1 cellular context compared by ENCODE assay signal in the genomic region with DNA sequence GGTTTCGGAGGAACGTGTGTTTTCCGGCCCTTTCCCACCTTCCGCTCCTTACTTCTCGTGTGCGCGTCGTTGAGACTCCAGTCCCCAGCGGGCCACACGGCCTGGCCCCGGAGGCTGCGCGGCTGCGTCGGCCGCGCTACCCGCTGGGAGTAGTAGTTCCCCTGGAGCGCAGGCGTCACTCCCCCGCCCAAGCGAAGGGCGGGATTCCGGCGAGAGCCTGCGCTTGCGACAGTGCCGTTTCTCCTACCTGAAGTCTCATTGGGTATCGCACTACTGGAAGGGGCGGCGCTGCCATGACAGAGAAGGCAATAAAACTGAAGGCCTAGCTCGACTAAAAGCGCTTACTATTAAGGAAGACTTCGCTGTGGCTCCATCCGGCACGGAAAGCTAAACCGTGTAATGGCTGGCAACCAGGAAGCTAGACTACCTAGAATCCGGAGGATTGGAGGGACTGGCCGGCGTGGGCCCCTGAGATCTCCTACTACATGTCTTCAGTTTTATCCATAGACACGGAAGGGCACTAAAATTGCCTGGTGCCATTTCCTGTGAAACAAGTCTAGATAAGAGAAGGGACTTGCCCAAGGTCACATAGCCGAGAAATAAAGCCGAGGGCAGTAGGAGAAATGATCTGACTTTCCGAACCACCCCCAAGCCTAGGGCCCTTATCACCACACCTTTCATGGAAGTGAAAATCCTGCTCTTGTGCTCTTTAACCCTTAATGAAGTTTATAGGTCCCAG.
TF ChIP-seq lines count a peak whose summit lies in the region.

No MANE protein-coding gene starts in this region.

TF ChIP-seq in K562, 482 proteins besides CTCF, POLR2A, EP300 and RAD21 (continued from another document and continues in another):
- TF ChIP-seq, protein P1, sequence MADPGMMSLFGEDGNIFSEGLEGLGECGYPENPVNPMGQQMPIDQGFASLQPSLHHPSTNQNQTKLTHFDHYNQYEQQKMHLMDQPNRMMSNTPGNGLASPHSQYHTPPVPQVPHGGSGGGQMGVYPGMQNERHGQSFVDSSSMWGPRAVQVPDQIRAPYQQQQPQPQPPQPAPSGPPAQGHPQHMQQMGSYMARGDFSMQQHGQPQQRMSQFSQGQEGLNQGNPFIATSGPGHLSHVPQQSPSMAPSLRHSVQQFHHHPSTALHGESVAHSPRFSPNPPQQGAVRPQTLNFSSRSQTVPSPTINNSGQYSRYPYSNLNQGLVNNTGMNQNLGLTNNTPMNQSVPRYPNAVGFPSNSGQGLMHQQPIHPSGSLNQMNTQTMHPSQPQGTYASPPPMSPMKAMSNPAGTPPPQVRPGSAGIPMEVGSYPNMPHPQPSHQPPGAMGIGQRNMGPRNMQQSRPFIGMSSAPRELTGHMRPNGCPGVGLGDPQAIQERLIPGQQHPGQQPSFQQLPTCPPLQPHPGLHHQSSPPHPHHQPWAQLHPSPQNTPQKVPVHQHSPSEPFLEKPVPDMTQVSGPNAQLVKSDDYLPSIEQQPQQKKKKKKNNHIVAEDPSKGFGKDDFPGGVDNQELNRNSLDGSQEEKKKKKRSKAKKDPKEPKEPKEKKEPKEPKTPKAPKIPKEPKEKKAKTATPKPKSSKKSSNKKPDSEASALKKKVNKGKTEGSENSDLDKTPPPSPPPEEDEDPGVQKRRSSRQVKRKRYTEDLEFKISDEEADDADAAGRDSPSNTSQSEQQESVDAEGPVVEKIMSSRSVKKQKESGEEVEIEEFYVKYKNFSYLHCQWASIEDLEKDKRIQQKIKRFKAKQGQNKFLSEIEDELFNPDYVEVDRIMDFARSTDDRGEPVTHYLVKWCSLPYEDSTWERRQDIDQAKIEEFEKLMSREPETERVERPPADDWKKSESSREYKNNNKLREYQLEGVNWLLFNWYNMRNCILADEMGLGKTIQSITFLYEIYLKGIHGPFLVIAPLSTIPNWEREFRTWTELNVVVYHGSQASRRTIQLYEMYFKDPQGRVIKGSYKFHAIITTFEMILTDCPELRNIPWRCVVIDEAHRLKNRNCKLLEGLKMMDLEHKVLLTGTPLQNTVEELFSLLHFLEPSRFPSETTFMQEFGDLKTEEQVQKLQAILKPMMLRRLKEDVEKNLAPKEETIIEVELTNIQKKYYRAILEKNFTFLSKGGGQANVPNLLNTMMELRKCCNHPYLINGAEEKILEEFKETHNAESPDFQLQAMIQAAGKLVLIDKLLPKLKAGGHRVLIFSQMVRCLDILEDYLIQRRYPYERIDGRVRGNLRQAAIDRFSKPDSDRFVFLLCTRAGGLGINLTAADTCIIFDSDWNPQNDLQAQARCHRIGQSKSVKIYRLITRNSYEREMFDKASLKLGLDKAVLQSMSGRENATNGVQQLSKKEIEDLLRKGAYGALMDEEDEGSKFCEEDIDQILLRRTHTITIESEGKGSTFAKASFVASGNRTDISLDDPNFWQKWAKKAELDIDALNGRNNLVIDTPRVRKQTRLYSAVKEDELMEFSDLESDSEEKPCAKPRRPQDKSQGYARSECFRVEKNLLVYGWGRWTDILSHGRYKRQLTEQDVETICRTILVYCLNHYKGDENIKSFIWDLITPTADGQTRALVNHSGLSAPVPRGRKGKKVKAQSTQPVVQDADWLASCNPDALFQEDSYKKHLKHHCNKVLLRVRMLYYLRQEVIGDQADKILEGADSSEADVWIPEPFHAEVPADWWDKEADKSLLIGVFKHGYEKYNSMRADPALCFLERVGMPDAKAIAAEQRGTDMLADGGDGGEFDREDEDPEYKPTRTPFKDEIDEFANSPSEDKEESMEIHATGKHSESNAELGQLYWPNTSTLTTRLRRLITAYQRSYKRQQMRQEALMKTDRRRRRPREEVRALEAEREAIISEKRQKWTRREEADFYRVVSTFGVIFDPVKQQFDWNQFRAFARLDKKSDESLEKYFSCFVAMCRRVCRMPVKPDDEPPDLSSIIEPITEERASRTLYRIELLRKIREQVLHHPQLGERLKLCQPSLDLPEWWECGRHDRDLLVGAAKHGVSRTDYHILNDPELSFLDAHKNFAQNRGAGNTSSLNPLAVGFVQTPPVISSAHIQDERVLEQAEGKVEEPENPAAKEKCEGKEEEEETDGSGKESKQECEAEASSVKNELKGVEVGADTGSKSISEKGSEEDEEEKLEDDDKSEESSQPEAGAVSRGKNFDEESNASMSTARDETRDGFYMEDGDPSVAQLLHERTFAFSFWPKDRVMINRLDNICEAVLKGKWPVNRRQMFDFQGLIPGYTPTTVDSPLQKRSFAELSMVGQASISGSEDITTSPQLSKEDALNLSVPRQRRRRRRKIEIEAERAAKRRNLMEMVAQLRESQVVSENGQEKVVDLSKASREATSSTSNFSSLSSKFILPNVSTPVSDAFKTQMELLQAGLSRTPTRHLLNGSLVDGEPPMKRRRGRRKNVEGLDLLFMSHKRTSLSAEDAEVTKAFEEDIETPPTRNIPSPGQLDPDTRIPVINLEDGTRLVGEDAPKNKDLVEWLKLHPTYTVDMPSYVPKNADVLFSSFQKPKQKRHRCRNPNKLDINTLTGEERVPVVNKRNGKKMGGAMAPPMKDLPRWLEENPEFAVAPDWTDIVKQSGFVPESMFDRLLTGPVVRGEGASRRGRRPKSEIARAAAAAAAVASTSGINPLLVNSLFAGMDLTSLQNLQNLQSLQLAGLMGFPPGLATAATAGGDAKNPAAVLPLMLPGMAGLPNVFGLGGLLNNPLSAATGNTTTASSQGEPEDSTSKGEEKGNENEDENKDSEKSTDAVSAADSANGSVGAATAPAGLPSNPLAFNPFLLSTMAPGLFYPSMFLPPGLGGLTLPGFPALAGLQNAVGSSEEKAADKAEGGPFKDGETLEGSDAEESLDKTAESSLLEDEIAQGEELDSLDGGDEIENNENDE (IDR thresholded peaks at IDR 0.05; ENCODE audit: low read depth, low read length): no peak
- TF ChIP-seq ZNF197 (CRISPR knock-in tag; IDR thresholded peaks at IDR 0.05; ENCODE audit: low read depth): peak; percentile 96
- TF ChIP-seq ELF1 (tag; IDR thresholded peaks at IDR 0.05): peak; percentile 83
- no peak for TF ChIP-seq HSF4 (CRISPR knock-in tag; IDR thresholded peaks at IDR 0.05; ENCODE audit: borderline replicate concordance)
- TF ChIP-seq, protein P2, sequence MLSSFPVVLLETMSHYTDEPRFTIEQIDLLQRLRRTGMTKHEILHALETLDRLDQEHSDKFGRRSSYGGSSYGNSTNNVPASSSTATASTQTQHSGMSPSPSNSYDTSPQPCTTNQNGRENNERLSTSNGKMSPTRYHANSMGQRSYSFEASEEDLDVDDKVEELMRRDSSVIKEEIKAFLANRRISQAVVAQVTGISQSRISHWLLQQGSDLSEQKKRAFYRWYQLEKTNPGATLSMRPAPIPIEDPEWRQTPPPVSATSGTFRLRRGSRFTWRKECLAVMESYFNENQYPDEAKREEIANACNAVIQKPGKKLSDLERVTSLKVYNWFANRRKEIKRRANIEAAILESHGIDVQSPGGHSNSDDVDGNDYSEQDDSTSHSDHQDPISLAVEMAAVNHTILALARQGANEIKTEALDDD (IDR thresholded peaks at IDR 0.05): no peak
- TF ChIP-seq SMARCA5 (IDR thresholded peaks at IDR 0.05): no peak; the same call in 1 of the 2 replicates
- TF ChIP-seq ZNF143 (CRISPR knock-in tag; IDR thresholded peaks at IDR 0.05): peak; percentile 99
- TF ChIP-seq MXI1 (IDR thresholded peaks at IDR 0.05; ENCODE audit: low read depth, low read length): peak; percentile 18; the same call in 1 of the 2 replicates
- 0 out of 2 replicates have a peak, but pooled peaks have one; percentile 59 for TF ChIP-seq XRCC5 (IDR thresholded peaks at IDR 0.05; ENCODE audit: low read depth, low read length)
- peak; percentile 57 for TF ChIP-seq MAFK (IDR thresholded peaks at IDR 0.05; ENCODE audit: low read length)
- peak; percentile 65 for TF ChIP-seq POU5F1 (IDR thresholded peaks at IDR 0.05; ENCODE audit: borderline replicate concordance, low read depth, low read length, partially characterized antibody)
- TF ChIP-seq POLR3G (IDR thresholded peaks at IDR 0.05; ENCODE audit: extremely low read depth, insufficient read length, insufficient replicate concordance): no peak
- peak; percentile 83 for TF ChIP-seq BRD4 (IDR thresholded peaks at IDR 0.05)
- TF ChIP-seq ZNF41 (CRISPR knock-in tag; conservative IDR thresholded peaks at IDR 0.05): peak; percentile 76
- TF ChIP-seq, protein P3, sequence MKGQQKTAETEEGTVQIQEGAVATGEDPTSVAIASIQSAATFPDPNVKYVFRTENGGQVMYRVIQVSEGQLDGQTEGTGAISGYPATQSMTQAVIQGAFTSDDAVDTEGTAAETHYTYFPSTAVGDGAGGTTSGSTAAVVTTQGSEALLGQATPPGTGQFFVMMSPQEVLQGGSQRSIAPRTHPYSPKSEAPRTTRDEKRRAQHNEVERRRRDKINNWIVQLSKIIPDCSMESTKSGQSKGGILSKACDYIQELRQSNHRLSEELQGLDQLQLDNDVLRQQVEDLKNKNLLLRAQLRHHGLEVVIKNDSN (CRISPR knock-in tag; IDR thresholded peaks at IDR 0.05): no peak; the same call in 1 of the 2 replicates
- TF ChIP-seq PHB (CRISPR knock-in tag; IDR thresholded peaks at IDR 0.05): peak; percentile 93
- no peak for TF ChIP-seq LEF1 (IDR thresholded peaks at IDR 0.05)
- no peak for TF ChIP-seq MCM5 (IDR thresholded peaks at IDR 0.05; ENCODE audit: low read depth)
- TF ChIP-seq, protein P4, sequence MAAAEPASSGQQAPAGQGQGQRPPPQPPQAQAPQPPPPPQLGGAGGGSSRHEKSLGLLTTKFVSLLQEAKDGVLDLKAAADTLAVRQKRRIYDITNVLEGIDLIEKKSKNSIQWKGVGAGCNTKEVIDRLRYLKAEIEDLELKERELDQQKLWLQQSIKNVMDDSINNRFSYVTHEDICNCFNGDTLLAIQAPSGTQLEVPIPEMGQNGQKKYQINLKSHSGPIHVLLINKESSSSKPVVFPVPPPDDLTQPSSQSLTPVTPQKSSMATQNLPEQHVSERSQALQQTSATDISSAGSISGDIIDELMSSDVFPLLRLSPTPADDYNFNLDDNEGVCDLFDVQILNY (CRISPR knock-in tag; IDR thresholded peaks at IDR 0.05): no peak
- TF ChIP-seq SETDB1 (IDR thresholded peaks at IDR 0.05; ENCODE audit: low read length): no peak
- no peak; the same call in 1 of the 2 replicates for TF ChIP-seq TOE1 (IDR thresholded peaks at IDR 0.05; ENCODE audit: borderline replicate concordance)
- TF ChIP-seq TOE1 (CRISPR knock-in tag; IDR thresholded peaks at IDR 0.05; ENCODE audit: borderline replicate concordance, low read depth): no peak
- peak; percentile 53; the same call in 1 of the 2 replicates for TF ChIP-seq DMBX1 (CRISPR knock-in tag; IDR thresholded peaks at IDR 0.05; ENCODE audit: borderline replicate concordance)
- no peak for TF ChIP-seq RBM34 (IDR thresholded peaks at IDR 0.05; ENCODE audit: borderline replicate concordance, insufficient read depth, low read length)
- TF ChIP-seq, protein P5, sequence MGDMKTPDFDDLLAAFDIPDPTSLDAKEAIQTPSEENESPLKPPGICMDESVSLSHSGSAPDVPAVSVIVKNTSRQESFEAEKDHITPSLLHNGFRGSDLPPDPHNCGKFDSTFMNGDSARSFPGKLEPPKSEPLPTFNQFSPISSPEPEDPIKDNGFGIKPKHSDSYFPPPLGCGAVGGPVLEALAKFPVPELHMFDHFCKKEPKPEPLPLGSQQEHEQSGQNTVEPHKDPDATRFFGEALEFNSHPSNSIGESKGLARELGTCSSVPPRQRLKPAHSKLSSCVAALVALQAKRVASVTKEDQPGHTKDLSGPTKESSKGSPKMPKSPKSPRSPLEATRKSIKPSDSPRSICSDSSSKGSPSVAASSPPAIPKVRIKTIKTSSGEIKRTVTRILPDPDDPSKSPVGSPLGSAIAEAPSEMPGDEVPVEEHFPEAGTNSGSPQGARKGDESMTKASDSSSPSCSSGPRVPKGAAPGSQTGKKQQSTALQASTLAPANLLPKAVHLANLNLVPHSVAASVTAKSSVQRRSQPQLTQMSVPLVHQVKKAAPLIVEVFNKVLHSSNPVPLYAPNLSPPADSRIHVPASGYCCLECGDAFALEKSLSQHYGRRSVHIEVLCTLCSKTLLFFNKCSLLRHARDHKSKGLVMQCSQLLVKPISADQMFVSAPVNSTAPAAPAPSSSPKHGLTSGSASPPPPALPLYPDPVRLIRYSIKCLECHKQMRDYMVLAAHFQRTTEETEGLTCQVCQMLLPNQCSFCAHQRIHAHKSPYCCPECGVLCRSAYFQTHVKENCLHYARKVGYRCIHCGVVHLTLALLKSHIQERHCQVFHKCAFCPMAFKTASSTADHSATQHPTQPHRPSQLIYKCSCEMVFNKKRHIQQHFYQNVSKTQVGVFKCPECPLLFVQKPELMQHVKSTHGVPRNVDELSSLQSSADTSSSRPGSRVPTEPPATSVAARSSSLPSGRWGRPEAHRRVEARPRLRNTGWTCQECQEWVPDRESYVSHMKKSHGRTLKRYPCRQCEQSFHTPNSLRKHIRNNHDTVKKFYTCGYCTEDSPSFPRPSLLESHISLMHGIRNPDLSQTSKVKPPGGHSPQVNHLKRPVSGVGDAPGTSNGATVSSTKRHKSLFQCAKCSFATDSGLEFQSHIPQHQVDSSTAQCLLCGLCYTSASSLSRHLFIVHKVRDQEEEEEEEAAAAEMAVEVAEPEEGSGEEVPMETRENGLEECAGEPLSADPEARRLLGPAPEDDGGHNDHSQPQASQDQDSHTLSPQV (IDR thresholded peaks at IDR 0.05): peak; percentile 96
- TF ChIP-seq RBBP5 (IDR thresholded peaks at IDR 0.05; ENCODE audit: borderline replicate concordance, insufficient read depth, low read length, poor library complexity, severe bottlenecking): no peak
- TF ChIP-seq CHD4 (IDR thresholded peaks at IDR 0.05; ENCODE audit: insufficient read depth, insufficient replicate concordance, low read depth, low read length, poor library complexity, severe bottlenecking): no peak
- peak; percentile 82 for TF ChIP-seq BACH1 (tag; IDR thresholded peaks at IDR 0.05)
- TF ChIP-seq ZNF282 (CRISPR knock-in tag; IDR thresholded peaks at IDR 0.05): no peak
- TF ChIP-seq EHMT2 (IDR thresholded peaks at IDR 0.05): no peak
- TF ChIP-seq, protein P6, sequence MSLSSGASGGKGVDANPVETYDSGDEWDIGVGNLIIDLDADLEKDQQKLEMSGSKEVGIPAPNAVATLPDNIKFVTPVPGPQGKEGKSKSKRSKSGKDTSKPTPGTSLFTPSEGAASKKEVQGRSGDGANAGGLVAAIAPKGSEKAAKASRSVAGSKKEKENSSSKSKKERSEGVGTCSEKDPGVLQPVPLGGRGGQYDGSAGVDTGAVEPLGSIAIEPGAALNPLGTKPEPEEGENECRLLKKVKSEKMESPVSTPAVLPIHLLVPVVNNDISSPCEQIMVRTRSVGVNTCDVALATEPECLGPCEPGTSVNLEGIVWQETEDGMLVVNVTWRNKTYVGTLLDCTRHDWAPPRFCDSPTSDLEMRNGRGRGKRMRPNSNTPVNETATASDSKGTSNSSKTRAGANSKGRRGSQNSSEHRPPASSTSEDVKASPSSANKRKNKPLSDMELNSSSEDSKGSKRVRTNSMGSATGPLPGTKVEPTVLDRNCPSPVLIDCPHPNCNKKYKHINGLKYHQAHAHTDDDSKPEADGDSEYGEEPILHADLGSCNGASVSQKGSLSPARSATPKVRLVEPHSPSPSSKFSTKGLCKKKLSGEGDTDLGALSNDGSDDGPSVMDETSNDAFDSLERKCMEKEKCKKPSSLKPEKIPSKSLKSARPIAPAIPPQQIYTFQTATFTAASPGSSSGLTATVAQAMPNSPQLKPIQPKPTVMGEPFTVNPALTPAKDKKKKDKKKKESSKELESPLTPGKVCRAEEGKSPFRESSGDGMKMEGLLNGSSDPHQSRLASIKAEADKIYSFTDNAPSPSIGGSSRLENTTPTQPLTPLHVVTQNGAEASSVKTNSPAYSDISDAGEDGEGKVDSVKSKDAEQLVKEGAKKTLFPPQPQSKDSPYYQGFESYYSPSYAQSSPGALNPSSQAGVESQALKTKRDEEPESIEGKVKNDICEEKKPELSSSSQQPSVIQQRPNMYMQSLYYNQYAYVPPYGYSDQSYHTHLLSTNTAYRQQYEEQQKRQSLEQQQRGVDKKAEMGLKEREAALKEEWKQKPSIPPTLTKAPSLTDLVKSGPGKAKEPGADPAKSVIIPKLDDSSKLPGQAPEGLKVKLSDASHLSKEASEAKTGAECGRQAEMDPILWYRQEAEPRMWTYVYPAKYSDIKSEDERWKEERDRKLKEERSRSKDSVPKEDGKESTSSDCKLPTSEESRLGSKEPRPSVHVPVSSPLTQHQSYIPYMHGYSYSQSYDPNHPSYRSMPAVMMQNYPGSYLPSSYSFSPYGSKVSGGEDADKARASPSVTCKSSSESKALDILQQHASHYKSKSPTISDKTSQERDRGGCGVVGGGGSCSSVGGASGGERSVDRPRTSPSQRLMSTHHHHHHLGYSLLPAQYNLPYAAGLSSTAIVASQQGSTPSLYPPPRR (CRISPR knock-in tag; IDR thresholded peaks at IDR 0.05; ENCODE audit: borderline replicate concordance): 0 out of 2 replicates have a peak, but pooled peaks have one; percentile 14
